Comparison of ENCODE assay signal across 8 cellular contexts in the genomic region with DNA sequence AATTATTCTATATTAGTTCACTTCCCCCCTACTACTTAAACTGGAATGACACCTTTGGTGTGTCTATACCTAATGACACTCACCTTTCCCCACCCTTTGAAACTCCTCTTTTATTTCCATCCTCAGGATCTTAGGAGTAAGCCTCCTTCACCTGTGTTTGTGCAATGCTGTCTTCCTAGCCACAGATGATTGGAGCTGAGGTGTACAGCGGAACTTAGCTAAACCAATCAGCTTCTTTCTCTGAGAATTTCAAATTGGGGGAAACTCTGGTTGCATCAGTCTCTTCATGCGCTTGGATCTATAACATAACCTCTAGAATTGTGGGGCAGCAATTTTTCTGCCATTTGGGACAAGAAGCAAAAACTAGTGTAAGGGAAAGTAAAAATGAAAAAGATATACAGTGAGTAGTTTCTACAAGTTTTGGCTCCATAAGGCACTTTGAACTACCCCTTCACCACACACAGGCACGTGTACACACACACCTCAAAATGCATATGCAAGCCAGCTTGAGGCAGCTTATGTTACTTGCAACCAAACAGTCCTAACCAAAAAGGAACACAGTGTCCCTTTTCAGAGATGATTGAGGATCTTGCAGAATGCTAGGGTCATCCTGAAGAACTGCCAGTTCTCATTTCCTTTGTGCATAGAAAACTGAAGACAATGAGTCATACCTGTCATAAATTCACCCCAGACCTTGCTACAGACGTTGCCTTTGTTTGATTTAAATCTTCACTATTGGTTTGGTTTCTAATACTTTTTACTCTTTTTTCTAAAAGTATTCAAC. TPM values are rescaled to one million over a fixed set of nuclear protein-coding genes. Genes with fewer than 3 reads are reported as not detected.
DNase-seq lines count a peak whose midpoint lies in the region; ATAC-seq and TF ChIP-seq lines count a peak whose summit lies in the region.

No MANE protein-coding gene starts in this region.

- peaks cover 5 to 20% of the 10 kb centered on the region in 2 donors for H3K27me3 Mint-ChIP-seq in T-cell

- no peaks in the 10 kb centered on the region for H3K4me1 Mint-ChIP-seq in T-cell

- DNase-seq in SK-N-SH = no peak
- DNase-seq in mucosa of descending colon = no peak
- no peak for DNase-seq in T-cell
- no peak for DNase-seq in GF-D8 (lab: John Stamatoyannopoulos, UW)
- no peak for DNase-seq in osteoblast (ENCODE audit: insufficient read length, low spot score, missing footprints)
- DNase-seq in OCI-M2 (lab: John Stamatoyannopoulos, UW; ENCODE audit: unreplicated experiment) = no peak

- peaks cover 10% of the 10 kb centered on the region for H3F3A ChIP-seq in SK-N-SH (replicated peaks; ENCODE audit: insufficient read depth)

- TF ChIP-seq CTCF in SK-N-SH (IDR thresholded peaks at IDR 0.05) (no peak), mucosa of descending colon (IDR thresholded peaks at IDR 0.05) (no peak), osteoblast (IDR thresholded peaks at IDR 0.05; ENCODE audit: extremely low read depth, low read depth, low read length) (no peak)

- H3K36me3 ChIP-seq in SK-N-SH (replicated peaks in 1 of 2; ENCODE audit: control insufficient read depth in 1 of 2, insufficient read depth in 2 of 2, low read length in 1 of 2) (no peaks in the 10 kb centered on the region), mucosa of descending colon (ENCODE audit: low read depth) (no peaks in the 10 kb centered on the region), osteoblast (ENCODE audit: insufficient read depth, low read length) (no peaks in the 10 kb centered on the region)

- H3K9me2 ChIP-seq in SK-N-SH = no peaks in the 10 kb centered on the region

- H3K4me2 ChIP-seq in SK-N-SH = peak overlapping the region; percentile 31; the same call in 1 of the 2 replicates
- no peak overlapping the region for H3K4me2 ChIP-seq in osteoblast (ENCODE audit: insufficient read depth, low read length)

- H3K4me3 ChIP-seq in SK-N-SH (ENCODE audit: low read depth in 2 of 2, low read length in 1 of 2) (no peak overlapping the region), mucosa of descending colon (no peak overlapping the region), osteoblast (ENCODE audit: insufficient read depth, low read length) (no peak overlapping the region)

- H2AFZ ChIP-seq in SK-N-SH (ENCODE audit: low read depth) (no peak overlapping the region), osteoblast (ENCODE audit: low read length) (no peak overlapping the region)

- H3K27ac Mint-ChIP-seq in T-cell = no peak overlapping the region

- POLR2A ChIA-PET in SK-N-SH (lab: Yijun Ruan, JAX) (no interaction called here), T-cell (lab: Charles Lee) (no interaction called here)

- intact Hi-C loops in mucosa of descending colon (cut with DNase I, micrococcal nuclease) = no loop called here

- no peaks in the 10 kb centered on the region for H4K20me1 ChIP-seq in SK-N-SH (ENCODE audit: insufficient read depth)
- no peaks in the 10 kb centered on the region for H4K20me1 ChIP-seq in osteoblast (ENCODE audit: insufficient read depth, low read length)

- no peaks in the 10 kb centered on the region for H3K36me3 Mint-ChIP-seq in T-cell

- H3K9me3 ChIP-seq in SK-N-SH (peaks cover 6% of the 10 kb centered on the region), mucosa of descending colon (peaks cover 4% of the 10 kb centered on the region), osteoblast (ENCODE audit: low read depth, low read length) (no peaks in the 10 kb centered on the region)

- WGBS in SK-N-SH (ENCODE audit: low lambda C conversion rate) = 29% methylated on average over 4 of the region's 4 CpGs

- no peaks in the 10 kb centered on the region for H3K4me1 ChIP-seq in SK-N-SH (ENCODE audit: control insufficient read depth in 1 of 2, insufficient read depth in 2 of 2, low read depth in 1 of 2, low read length in 1 of 2)
- no peaks in the 10 kb centered on the region for H3K4me1 ChIP-seq in mucosa of descending colon (ENCODE audit: low read depth)
- H3K4me1 ChIP-seq in osteoblast (ENCODE audit: insufficient read depth, low read length) = peaks cover 5% of the 10 kb centered on the region

- peak; percentile 22; a peak in 2 of 4 replicates for TF ChIP-seq EP300 in SK-N-SH (IDR thresholded peaks at IDR 0.05; ENCODE audit: borderline replicate concordance in 1 of 2, low read depth in 1 of 2, low read length in 1 of 2)

- CTCF ChIA-PET in SK-N-SH (lab: Yijun Ruan, JAX) = interaction anchor here (0.9 to 1.7 kb wide), 4 partner anchors 9 to 148 kb away, joined by 3 to 4 read pairs (median 3); no protein-coding TSS in a partner anchor
- CTCF ChIA-PET in T-cell (lab: Charles Lee) = no interaction called here

- H3K9ac ChIP-seq in SK-N-SH = no peak overlapping the region

- TF ChIP-seq RAD21 in SK-N-SH (IDR thresholded peaks at IDR 0.05; ENCODE audit: low read length) = no peak

- H3K9me3 Mint-ChIP-seq in T-cell = peaks cover 4 to 6% (median 5%) of the 10 kb centered on the region in 3 donors

- peak; percentile 84 for ATAC-seq in GM18861 (IDR thresholded peaks at IDR 0.05; ENCODE audit: unreplicated experiment)
- peak; percentile 71 for ATAC-seq in HG02973 (IDR thresholded peaks at IDR 0.05; ENCODE audit: unreplicated experiment)
- peak; percentile 86 for ATAC-seq in mucosa of descending colon
- no peak for ATAC-seq in T-cell (replicated peaks in 1 of 4)

- H3K27me3 ChIP-seq in SK-N-SH (ENCODE audit: insufficient read depth) (no peaks in the 10 kb centered on the region), osteoblast (ENCODE audit: insufficient read depth, low read length) (no peaks in the 10 kb centered on the region)

- H3K4me3 Mint-ChIP-seq in T-cell = no peak overlapping the region

- peak overlapping the region in 1 of 2 experiments; percentile 48; a peak in 1 of 4 replicates for H3K27ac ChIP-seq in SK-N-SH (ENCODE audit: low read depth in 2 of 2, low read length in 1 of 2)
- H3K27ac ChIP-seq in osteoblast (ENCODE audit: low read depth, low read length) = no peak overlapping the region

- H3K79me2 ChIP-seq in SK-N-SH (ENCODE audit: insufficient read depth) (no peaks in the 10 kb centered on the region), osteoblast (ENCODE audit: insufficient read depth, low read length) (no peaks in the 10 kb centered on the region)

TF ChIP-seq in SK-N-SH, 30 proteins besides CTCF, POLR2A, EP300 and RAD21 (continues in another document):
- TF ChIP-seq RXRA (IDR thresholded peaks at IDR 0.05; ENCODE audit: borderline replicate concordance, low read depth) (peak; percentile 32; the same call in 1 of the 2 replicates), MEF2A (IDR thresholded peaks at IDR 0.05; ENCODE audit: borderline replicate concordance, low read depth) (no peak), TCF12 (IDR thresholded peaks at IDR 0.05) (peak; percentile 69), POLR2AphosphoS5 (IDR thresholded peaks at IDR 0.05; ENCODE audit: low read depth, low read length) (peak; percentile 31; the same call in 1 of the 2 replicates), SMC3 (IDR thresholded peaks at IDR 0.05; ENCODE audit: low read depth, low read length) (no peak), TAF1 (IDR thresholded peaks at IDR 0.05; ENCODE audit: borderline replicate concordance, low read depth, low read length) (no peak), RFX5 (IDR thresholded peaks at IDR 0.05; ENCODE audit: low read length) (no peak), FOSL2 (IDR thresholded peaks at IDR 0.05; ENCODE audit: borderline replicate concordance, low read depth) (peak; percentile 67; the same call in 1 of the 2 replicates), SIN3A (IDR thresholded peaks at IDR 0.05; ENCODE audit: borderline replicate concordance, low read depth, low read length) (0 out of 2 replicates have a peak, but pooled peaks have one; percentile 40)
- TF ChIP-seq, protein P1, sequence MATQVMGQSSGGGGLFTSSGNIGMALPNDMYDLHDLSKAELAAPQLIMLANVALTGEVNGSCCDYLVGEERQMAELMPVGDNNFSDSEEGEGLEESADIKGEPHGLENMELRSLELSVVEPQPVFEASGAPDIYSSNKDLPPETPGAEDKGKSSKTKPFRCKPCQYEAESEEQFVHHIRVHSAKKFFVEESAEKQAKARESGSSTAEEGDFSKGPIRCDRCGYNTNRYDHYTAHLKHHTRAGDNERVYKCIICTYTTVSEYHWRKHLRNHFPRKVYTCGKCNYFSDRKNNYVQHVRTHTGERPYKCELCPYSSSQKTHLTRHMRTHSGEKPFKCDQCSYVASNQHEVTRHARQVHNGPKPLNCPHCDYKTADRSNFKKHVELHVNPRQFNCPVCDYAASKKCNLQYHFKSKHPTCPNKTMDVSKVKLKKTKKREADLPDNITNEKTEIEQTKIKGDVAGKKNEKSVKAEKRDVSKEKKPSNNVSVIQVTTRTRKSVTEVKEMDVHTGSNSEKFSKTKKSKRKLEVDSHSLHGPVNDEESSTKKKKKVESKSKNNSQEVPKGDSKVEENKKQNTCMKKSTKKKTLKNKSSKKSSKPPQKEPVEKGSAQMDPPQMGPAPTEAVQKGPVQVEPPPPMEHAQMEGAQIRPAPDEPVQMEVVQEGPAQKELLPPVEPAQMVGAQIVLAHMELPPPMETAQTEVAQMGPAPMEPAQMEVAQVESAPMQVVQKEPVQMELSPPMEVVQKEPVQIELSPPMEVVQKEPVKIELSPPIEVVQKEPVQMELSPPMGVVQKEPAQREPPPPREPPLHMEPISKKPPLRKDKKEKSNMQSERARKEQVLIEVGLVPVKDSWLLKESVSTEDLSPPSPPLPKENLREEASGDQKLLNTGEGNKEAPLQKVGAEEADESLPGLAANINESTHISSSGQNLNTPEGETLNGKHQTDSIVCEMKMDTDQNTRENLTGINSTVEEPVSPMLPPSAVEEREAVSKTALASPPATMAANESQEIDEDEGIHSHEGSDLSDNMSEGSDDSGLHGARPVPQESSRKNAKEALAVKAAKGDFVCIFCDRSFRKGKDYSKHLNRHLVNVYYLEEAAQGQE (IDR thresholded peaks at IDR 0.05; ENCODE audit: low read depth, low read length) = no peak
- TF ChIP-seq, protein P2, sequence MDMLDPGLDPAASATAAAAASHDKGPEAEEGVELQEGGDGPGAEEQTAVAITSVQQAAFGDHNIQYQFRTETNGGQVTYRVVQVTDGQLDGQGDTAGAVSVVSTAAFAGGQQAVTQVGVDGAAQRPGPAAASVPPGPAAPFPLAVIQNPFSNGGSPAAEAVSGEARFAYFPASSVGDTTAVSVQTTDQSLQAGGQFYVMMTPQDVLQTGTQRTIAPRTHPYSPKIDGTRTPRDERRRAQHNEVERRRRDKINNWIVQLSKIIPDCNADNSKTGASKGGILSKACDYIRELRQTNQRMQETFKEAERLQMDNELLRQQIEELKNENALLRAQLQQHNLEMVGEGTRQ (IDR thresholded peaks at IDR 0.05; ENCODE audit: borderline replicate concordance, low read depth, low read length) = no peak

RNA-seq across cellular contexts. Expression of a gene that starts 36.0 kb away (rescaled TPM):
- 10.6 and 11.0 TPM in 2 replicates for polyA plus RNA-seq in SK-N-SH (2012; rRNA removed)
- polyA plus RNA-seq in SK-N-SH (2012; cell fraction: cytosol; rRNA removed) = 9.4 and 10.9 TPM in 2 replicates
- polyA plus RNA-seq in SK-N-SH (2012; cell fraction: nucleus; rRNA removed) = 6.1 and 10.9 TPM in 2 replicates
- 1 to 10 TPM; 1.0 to 8.1 (median 2.0) TPM for total RNA-seq in mucosa of descending colon
- under 1 TPM in 2 of 5 donors, not detected in 3; 0.18 to 0.22 TPM for total RNA-seq in T-cell
- total RNA-seq in osteoblast = 8.5 and 10.5 TPM in 2 replicates

Comparison
In these comparisons a context has a peak if more than half of its experiments do, and no peak if none do; other contexts are left out.
1. ATAC-seq: peak in GM18861 (single experiment), HG02973 (single experiment) and mucosa of descending colon (single experiment); none in T-cell (0 of 4).